ENCODE assay signal across 26 cellular contexts in the genomic region with DNA sequence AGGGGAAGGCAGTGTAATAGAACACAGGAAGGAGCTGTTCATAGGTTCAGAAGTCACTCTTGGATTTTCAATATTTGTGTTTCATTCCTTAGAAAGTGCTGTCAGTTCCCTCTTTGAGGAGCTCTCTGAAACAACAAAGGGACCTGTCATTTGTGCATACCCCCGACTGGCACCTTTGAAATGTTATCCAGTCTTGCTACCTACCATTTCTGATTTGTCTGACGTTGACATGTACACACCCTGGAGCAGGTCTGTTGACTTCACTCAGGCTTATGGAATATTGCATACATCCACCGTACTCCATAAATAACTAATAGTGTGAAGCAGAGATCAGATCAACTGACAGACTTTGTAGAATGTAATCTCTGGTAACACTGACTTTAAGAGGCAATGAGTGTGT.
"Had no signal": no experiment of that assay in that cellular context is flagged by ENCODE, and none has a peak within 500 bp of the region (broad histone marks: within the 10 kb centered on the region; RNA-seq: fewer than 3 reads in every experiment).

No MANE protein-coding gene starts in this region.

- DNase-seq: stimulated activated CD4-positive, alpha-beta T cell treated with anti-CD3 and anti-CD28 coated beads, Interleukin-2, amount 100 ng/mL, for 48 hours; stimulated activated CD4-positive, alpha-beta T cell treated with anti-CD3 and anti-CD28 coated beads, Interleukin-4, amount 100 ng/mL, for 1 hour; stimulated activated CD4-positive, alpha-beta T cell treated with anti-CD3 and anti-CD28 coated beads, Interleukin-4, amount 100 ng/mL, for 24 hours; stimulated activated CD4-positive, alpha-beta T cell treated with anti-CD3 and anti-CD28 coated beads, Interleukin-4, amount 100 ng/mL, for 4 hours; stimulated activated CD8-positive, alpha-beta memory T cell treated with anti-CD3 and anti-CD28 coated beads, Interleukin-4, amount 100 ng/mL, for 48 hours; stimulated activated naive B cell treated with anti-CD40 and anti-IgM and Interleukin-4, amounts not matched to agents 10 μg/mL and 1 μg/mL and 100 μg/mL, for 72 hours; stimulated activated naive CD4-positive, alpha-beta T cell; stimulated activated naive CD4-positive, alpha-beta T cell treated with Interleukin-2 at 50 U/mL for 16 hours; stimulated activated naive CD8-positive, alpha-beta T cell treated with anti-CD3 and anti-CD28 coated beads, Interleukin-15, amount 100 ng/mL, for 72 hours; stimulated activated naive CD8-positive, alpha-beta T cell treated with anti-CD3 and anti-CD28 coated beads, Interleukin-15, Interleukin-2, amounts not matched to agents 100 U/mL and 50 U/mL, for 24 hours; stomach; substantia nigra; testis; thyroid gland; tibial artery; transverse colon; trophoblast cell; upper lobe of left lung; upper lobe of right lung; uterus had no signal

- H3K27me3 ChIP-seq: stomach, suprapubic skin, testis, thyroid gland, tibial artery, tibial nerve, transverse colon, upper lobe of left lung, upper lobe of right lung, uterus, vagina had no signal

- H3K4me1 ChIP-seq: stomach, suprapubic skin, testis, thyroid gland, tibial artery, tibial nerve, transverse colon, upper lobe of left lung, upper lobe of right lung, uterus, vagina had no signal

- ATAC-seq: stimulated activated effector memory CD8-positive, alpha-beta T cell treated with anti-CD3 and anti-CD28 coated beads, Interleukin-12 subunit alpha, Interleukin-12 subunit beta, amount 100 ng/mL, for 72 hours; stimulated activated memory B cell treated with anti-CD40 and anti-IgM and Interleukin-4, amounts not matched to agents 10 μg/mL and 1 μg/mL and 100 μg/mL, for 72 hours; stimulated activated naive B cell treated with anti-CD40 and anti-IgM and Interleukin-4, amounts not matched to agents 10 μg/mL and 1 μg/mL and 100 μg/mL, for 72 hours; stimulated activated naive CD8-positive, alpha-beta T cell treated with anti-CD3 and anti-CD28 coated beads, Interleukin-15, amount 100 ng/mL, for 72 hours; stimulated activated naive CD8-positive, alpha-beta T cell treated with anti-CD3 and anti-CD28 coated beads, Interleukin-15, Interleukin-2, amounts not matched to agents 100 U/mL and 50 U/mL, for 24 hours; upper lobe of right lung had no signal

- H3K9me3 ChIP-seq: testis, thyroid gland, vagina had no signal

- H3K27ac ChIP-seq: stomach, suprapubic skin, testis, thoracic aorta, thyroid gland, tibial artery, tibial nerve, transverse colon, upper lobe of left lung, upper lobe of right lung, uterus, vagina had no signal

- H3K36me3 ChIP-seq: stomach, suprapubic skin, thoracic aorta, thyroid gland, tibial artery, tibial nerve, transverse colon, upper lobe of left lung, upper lobe of right lung, uterus, vagina had no signal

- H3K4me3 ChIP-seq: stomach, suprapubic skin, testis, thoracic aorta, thyroid gland, tibial artery, tibial nerve, transverse colon, upper lobe of left lung, upper lobe of right lung, uterus, vagina had no signal
